Comparison of ENCODE assay signal across 1 cellular context in the genomic region with DNA sequence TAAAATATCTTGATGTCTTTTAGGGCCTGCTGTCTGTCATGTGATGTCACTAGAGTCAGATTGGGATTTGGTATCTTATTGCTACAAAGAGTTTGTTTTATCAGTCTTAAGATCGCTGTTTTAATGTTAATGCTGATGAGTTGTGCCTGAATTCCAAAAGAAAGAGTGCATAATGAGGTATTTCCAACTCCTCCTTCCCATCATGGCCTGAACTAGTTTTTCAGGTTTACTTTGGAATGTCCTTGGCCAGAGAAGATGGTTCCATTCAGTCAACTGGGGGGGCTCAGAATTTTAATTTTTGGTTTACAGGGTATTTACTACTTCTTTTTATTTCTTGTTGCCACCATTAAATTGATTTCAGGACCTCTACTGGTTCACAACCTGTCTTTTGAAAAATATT.
TF ChIP-seq lines count a peak whose summit lies in the region.

No MANE protein-coding gene starts in this region.

TF ChIP-seq in WTC11, 78 proteins besides CTCF, POLR2A, EP300 and RAD21 (continued from another document):
- TF ChIP-seq ERG (CRISPR knock-in tag; IDR thresholded peaks at IDR 0.05), result no peak
- no peak for TF ChIP-seq ZNF138 (CRISPR knock-in tag; conservative IDR thresholded peaks at IDR 0.05)
